Comparison of ENCODE assay signal across 29 cellular contexts in genomic region chr9:77127071-77127470, GRCh38.
"Had no signal": no experiment of that assay in that cellular context is flagged by ENCODE, and none has a peak within 500 bp of the region (broad histone marks: within the 10 kb centered on the region; RNA-seq: fewer than 3 reads in every experiment).

No MANE protein-coding gene starts in this region.

- H3K27ac ChIP-seq: neural progenitor cell, ovary, parathyroid adenoma, psoas muscle, right lobe of liver, sigmoid colon, skin epidermis, stomach, thoracic aorta, thyroid gland, transverse colon, upper lobe of right lung, uterus had no signal

- H3K27me3 ChIP-seq: neural progenitor cell, ovary, right lobe of liver, sigmoid colon, thyroid gland, upper lobe of right lung, uterus had no signal

- H3K4me2 ChIP-seq: neural progenitor cell had no signal

- DNase-seq: naive thymus-derived CD4-positive, alpha-beta T cell; natural killer cell; occipital lobe; ovary; posterior cingulate gyrus; psoas muscle; right cardiac atrium; right lobe of liver; sigmoid colon; stimulated activated CD4-positive, alpha-beta T cell treated with anti-CD3 and anti-CD28 coated beads, Interleukin-15, amount 100 ng/mL, for 24 hours; stimulated activated CD4-positive, alpha-beta T cell treated with anti-CD3 and anti-CD28 coated beads, Interleukin-2, amount 100 ng/mL, for 24 hours; stimulated activated CD4-positive, alpha-beta T cell treated with anti-CD3 and anti-CD28 coated beads, Interleukin-2, amount 100 ng/mL, for 48 hours; stimulated activated CD4-positive, alpha-beta T cell treated with anti-CD3 and anti-CD28 coated beads, Interleukin-4, amount 100 ng/mL, for 24 hours; stimulated activated naive B cell treated with anti-CD40 and anti-IgM and Interleukin-4, amounts not matched to agents 10 μg/mL and 1 μg/mL and 100 μg/mL, for 72 hours; stimulated activated naive CD4-positive, alpha-beta T cell treated with Interleukin-2 at 50 U/mL for 16 hours; stomach; thyroid gland; transverse colon; upper lobe of right lung; uterus had no signal

- ATAC-seq: naive thymus-derived CD4-positive, alpha-beta T cell; natural killer cell; psoas muscle; right cardiac atrium; right lobe of liver; stimulated activated effector memory CD8-positive, alpha-beta T cell treated with anti-CD3 and anti-CD28 coated beads, Interleukin-12 subunit alpha, Interleukin-12 subunit beta, amount 100 ng/mL, for 72 hours; stimulated activated naive B cell treated with anti-CD40 and anti-IgM and Interleukin-4, amounts not matched to agents 10 μg/mL and 1 μg/mL and 100 μg/mL, for 72 hours; upper lobe of right lung had no signal

- H3K36me3 ChIP-seq: neural progenitor cell, ovary, right lobe of liver, sigmoid colon, stomach, thoracic aorta, thyroid gland, transverse colon, upper lobe of right lung, uterus had no signal

- H3K4me3 Mint-ChIP-seq: naive thymus-derived CD4-positive, alpha-beta T cell; natural killer cell; nephron; neural progenitor cell; stimulated activated effector memory CD8-positive, alpha-beta T cell treated with anti-CD3 and anti-CD28 coated beads, Interleukin-12 subunit alpha, Interleukin-12 subunit beta, amount 100 ng/mL, for 72 hours; stimulated activated naive B cell treated with anti-CD40 and anti-IgM and Interleukin-4, amounts not matched to agents 10 μg/mL and 1 μg/mL and 100 μg/mL, for 72 hours; stimulated activated naive CD8-positive, alpha-beta T cell treated with anti-CD3 and anti-CD28 coated beads, Interleukin-15, Interleukin-2, amounts not matched to agents 100 ng/mL and 50 ng/mL, for 24 hours; type B pancreatic cell had no signal

- H3K9me3 ChIP-seq: ovary, psoas muscle, right lobe of liver, sigmoid colon, thoracic aorta, thyroid gland, transverse colon, upper lobe of right lung had no signal

- H3K4me1 ChIP-seq: parathyroid adenoma, psoas muscle, right lobe of liver, stomach, thyroid gland, transverse colon, upper lobe of right lung, uterus had no signal

- H3K4me1 Mint-ChIP-seq: naive thymus-derived CD4-positive, alpha-beta T cell; natural killer cell; stimulated activated effector memory CD8-positive, alpha-beta T cell treated with anti-CD3 and anti-CD28 coated beads, Interleukin-12 subunit alpha, Interleukin-12 subunit beta, amount 100 ng/mL, for 72 hours; stimulated activated naive B cell treated with anti-CD40 and anti-IgM and Interleukin-4, amounts not matched to agents 10 μg/mL and 1 μg/mL and 100 μg/mL, for 72 hours had no signal

- H3K27me3 Mint-ChIP-seq: progenitor cell of endocrine pancreas had no signal

- H3K9me3 Mint-ChIP-seq: natural killer cell; nephron; stimulated activated effector memory CD8-positive, alpha-beta T cell treated with anti-CD3 and anti-CD28 coated beads, Interleukin-12 subunit alpha, Interleukin-12 subunit beta, amount 100 ng/mL, for 72 hours; type B pancreatic cell had no signal

- H3K27ac Mint-ChIP-seq: naive thymus-derived CD4-positive, alpha-beta T cell; natural killer cell; nephron; neural progenitor cell; progenitor cell of endocrine pancreas; stimulated activated effector memory CD8-positive, alpha-beta T cell treated with anti-CD3 and anti-CD28 coated beads, Interleukin-12 subunit alpha, Interleukin-12 subunit beta, amount 100 ng/mL, for 72 hours; stimulated activated naive B cell treated with anti-CD40 and anti-IgM and Interleukin-4, amounts not matched to agents 10 μg/mL and 1 μg/mL and 100 μg/mL, for 72 hours; stimulated activated naive CD8-positive, alpha-beta T cell treated with anti-CD3 and anti-CD28 coated beads, Interleukin-15, Interleukin-2, amounts not matched to agents 100 ng/mL and 50 ng/mL, for 24 hours; type B pancreatic cell had no signal

- H2AFZ ChIP-seq: neural progenitor cell, parathyroid adenoma had no signal

- H3K9ac ChIP-seq: neural progenitor cell, parathyroid adenoma had no signal

- H3K36me3 Mint-ChIP-seq: natural killer cell; neural progenitor cell; stimulated activated effector memory CD8-positive, alpha-beta T cell treated with anti-CD3 and anti-CD28 coated beads, Interleukin-12 subunit alpha, Interleukin-12 subunit beta, amount 100 ng/mL, for 72 hours; type B pancreatic cell had no signal

- H3K4me3 ChIP-seq: neural progenitor cell, ovary, psoas muscle, right lobe of liver, sigmoid colon, skin epidermis, stomach, thoracic aorta, thyroid gland, transverse colon, upper lobe of right lung, uterus had no signal

- H3K79me2 ChIP-seq: parathyroid adenoma had no signal
